In the genomic region with DNA sequence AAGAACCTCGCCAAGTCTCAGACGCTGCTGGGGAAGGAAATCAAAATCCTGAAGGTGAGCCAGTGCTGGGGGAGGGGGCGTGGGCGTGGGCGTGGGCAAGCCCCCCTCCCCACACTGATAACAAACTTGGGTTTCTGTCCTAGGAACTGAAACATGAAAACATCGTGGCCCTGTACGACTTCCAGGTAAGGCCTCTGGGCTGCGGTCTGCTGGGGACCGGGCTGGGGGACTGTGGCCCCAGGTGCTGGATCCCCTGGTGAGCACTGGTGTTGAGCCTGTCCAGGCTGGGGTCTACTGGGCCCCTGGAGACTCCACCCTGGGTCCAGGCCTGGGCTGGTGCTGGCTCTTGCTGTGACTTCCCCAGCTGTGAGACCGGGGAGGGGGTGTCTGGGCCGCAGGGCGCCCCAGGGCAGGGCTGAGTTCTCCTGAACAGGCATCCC, we compare ENCODE assay signal across 1 cellular context.
TF ChIP-seq lines count a peak whose summit lies in the region.

No MANE protein-coding gene starts in this region.

TF ChIP-seq in A549, 52 proteins besides CTCF, POLR2A, EP300 and RAD21 (continued from another document):
- TF ChIP-seq, protein P1, sequence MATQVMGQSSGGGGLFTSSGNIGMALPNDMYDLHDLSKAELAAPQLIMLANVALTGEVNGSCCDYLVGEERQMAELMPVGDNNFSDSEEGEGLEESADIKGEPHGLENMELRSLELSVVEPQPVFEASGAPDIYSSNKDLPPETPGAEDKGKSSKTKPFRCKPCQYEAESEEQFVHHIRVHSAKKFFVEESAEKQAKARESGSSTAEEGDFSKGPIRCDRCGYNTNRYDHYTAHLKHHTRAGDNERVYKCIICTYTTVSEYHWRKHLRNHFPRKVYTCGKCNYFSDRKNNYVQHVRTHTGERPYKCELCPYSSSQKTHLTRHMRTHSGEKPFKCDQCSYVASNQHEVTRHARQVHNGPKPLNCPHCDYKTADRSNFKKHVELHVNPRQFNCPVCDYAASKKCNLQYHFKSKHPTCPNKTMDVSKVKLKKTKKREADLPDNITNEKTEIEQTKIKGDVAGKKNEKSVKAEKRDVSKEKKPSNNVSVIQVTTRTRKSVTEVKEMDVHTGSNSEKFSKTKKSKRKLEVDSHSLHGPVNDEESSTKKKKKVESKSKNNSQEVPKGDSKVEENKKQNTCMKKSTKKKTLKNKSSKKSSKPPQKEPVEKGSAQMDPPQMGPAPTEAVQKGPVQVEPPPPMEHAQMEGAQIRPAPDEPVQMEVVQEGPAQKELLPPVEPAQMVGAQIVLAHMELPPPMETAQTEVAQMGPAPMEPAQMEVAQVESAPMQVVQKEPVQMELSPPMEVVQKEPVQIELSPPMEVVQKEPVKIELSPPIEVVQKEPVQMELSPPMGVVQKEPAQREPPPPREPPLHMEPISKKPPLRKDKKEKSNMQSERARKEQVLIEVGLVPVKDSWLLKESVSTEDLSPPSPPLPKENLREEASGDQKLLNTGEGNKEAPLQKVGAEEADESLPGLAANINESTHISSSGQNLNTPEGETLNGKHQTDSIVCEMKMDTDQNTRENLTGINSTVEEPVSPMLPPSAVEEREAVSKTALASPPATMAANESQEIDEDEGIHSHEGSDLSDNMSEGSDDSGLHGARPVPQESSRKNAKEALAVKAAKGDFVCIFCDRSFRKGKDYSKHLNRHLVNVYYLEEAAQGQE (IDR thresholded peaks at IDR 0.05): no peak
- TF ChIP-seq HES2 (IDR thresholded peaks at IDR 0.05) (no peak), CHD4 (IDR thresholded peaks at IDR 0.05; ENCODE audit: borderline replicate concordance) (no peak), E2F6 (IDR thresholded peaks at IDR 0.05; ENCODE audit: borderline replicate concordance, low read depth) (no peak), HOXA7 (CRISPR knock-in tag; IDR thresholded peaks at IDR 0.05) (no peak), ELK1 (IDR thresholded peaks at IDR 0.05; ENCODE audit: low read depth, low read length) (no peak), TFCP2L1 (CRISPR knock-in tag; IDR thresholded peaks at IDR 0.05) (no peak), RFX5 (IDR thresholded peaks at IDR 0.05) (no peak)
- TF ChIP-seq, protein P2, sequence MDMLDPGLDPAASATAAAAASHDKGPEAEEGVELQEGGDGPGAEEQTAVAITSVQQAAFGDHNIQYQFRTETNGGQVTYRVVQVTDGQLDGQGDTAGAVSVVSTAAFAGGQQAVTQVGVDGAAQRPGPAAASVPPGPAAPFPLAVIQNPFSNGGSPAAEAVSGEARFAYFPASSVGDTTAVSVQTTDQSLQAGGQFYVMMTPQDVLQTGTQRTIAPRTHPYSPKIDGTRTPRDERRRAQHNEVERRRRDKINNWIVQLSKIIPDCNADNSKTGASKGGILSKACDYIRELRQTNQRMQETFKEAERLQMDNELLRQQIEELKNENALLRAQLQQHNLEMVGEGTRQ (IDR thresholded peaks at IDR 0.05): no peak
